Comparison of ENCODE assay signal across 8 cellular contexts in the genomic region with DNA sequence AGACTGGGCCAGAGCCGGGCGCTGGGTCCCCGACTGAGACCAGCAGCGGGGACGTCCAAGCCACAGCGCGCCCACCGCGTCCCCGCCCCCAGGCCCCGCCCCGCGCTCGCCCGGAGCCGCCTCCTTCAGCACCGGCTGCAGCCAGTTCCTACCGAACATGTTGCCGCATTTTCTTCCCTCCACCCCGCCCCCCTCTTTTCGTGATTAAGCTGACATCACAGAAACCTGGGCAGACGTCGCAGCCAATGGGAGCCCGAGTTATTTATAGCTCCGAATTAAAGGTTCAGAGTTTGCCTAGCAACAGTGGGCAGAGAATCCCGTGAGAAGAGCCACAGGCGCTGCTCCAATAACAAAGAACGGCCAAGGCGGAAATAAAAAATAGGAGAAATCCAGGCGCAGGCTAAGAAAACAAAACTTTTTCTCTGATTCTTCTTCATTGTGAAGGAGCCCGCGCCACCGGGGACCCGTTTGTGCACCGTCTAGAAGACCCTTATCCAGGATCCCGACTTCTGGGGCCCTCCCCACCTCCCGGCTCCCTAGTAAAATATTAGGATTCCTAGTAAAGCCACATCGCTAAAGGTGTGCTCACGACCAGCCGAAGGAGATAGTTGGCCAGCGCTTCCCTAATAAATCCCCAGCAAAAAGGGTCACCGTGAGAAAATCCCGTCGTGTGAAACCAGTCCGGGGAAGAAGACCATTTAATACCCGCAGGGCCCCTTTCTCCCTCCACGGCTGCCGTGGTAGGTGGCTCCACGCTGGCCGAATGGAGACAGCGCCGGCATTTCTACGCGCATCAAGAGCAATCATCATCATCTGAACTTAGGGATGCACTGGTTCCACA.
DNase-seq lines count a peak whose midpoint lies in the region; ATAC-seq and TF ChIP-seq lines count a peak whose summit lies in the region.

No MANE protein-coding gene starts in this region.

- H3K27me3 ChIP-seq in BJ (ENCODE audit: control insufficient read depth, insufficient read depth, low read length) (no peaks in the 10 kb centered on the region), IMR-90 (ENCODE audit: control insufficient read depth, insufficient read depth, low read length) (no peaks in the 10 kb centered on the region), OCI-LY1 (ENCODE audit: insufficient read depth, low read length) (no peaks in the 10 kb centered on the region), endodermal cell (ENCODE audit: control insufficient read depth, insufficient read depth, low read length, poor library complexity, severe bottlenecking) (no peaks in the 10 kb centered on the region)

- BruUV-seq in IMR-90 (replicated peaks; lab: Mats Ljungman, UMichigan) = no TSS peak

- peak overlapping the region; percentile 70 for H3K14ac ChIP-seq in IMR-90 (replicated peaks; ENCODE audit: low read depth, low read length)

- no peak for TF ChIP-seq RAD21 in IMR-90 (IDR thresholded peaks at IDR 0.05; ENCODE audit: low read length)

- no peaks in the 10 kb centered on the region for H3K79me2 ChIP-seq in OCI-LY1 (ENCODE audit: insufficient read depth, low read length)

- H3K4ac ChIP-seq in IMR-90 (ENCODE audit: low read depth, low read length) = peak overlapping the region; percentile 67

- H4K91ac ChIP-seq in IMR-90 (ENCODE audit: insufficient read depth, low read depth, low read length) = peak overlapping the region; percentile 67; the same call in 1 of the 2 replicates

- ATAC-seq in GM19467 (IDR thresholded peaks at IDR 0.05; ENCODE audit: unreplicated experiment) = peak; percentile 62
- peak; percentile 64 for ATAC-seq in IMR-90 (ENCODE audit: low read depth)
- ATAC-seq in memory B cell (ENCODE audit: low read depth) = peak; percentile 86

- H3F3A ChIP-seq in OCI-LY1 (ENCODE audit: insufficient read depth, low read length) = no peaks in the 10 kb centered on the region

- H3K27me3 Mint-ChIP-seq in endodermal cell (ENCODE audit: insufficient read depth) = no peaks in the 10 kb centered on the region
- no peaks in the 10 kb centered on the region for H3K27me3 Mint-ChIP-seq in memory B cell

- H3K27ac ChIP-seq in IMR-90 (ENCODE audit: insufficient read depth, low read length) (peak overlapping the region; percentile 74), OCI-LY1 (ENCODE audit: low read depth, low read length, poor library complexity, severe bottlenecking) (peak overlapping the region; percentile 72), endodermal cell (ENCODE audit: low read depth, low read length) (peak overlapping the region; percentile 99)

- peak overlapping the region; percentile 83 for H3K23ac ChIP-seq in IMR-90 (ENCODE audit: low read depth, low read length)

- CTCF ChIA-PET in BJ (lab: Yijun Ruan, JAX) (interaction anchor here (0.6 to 8.0 kb wide), 7 partner anchors 11 to 528 kb away, joined by 3 to 48 read pairs (median 3); no protein-coding TSS in a partner anchor), IMR-90 (lab: Yijun Ruan, JAX) (interaction anchor here (0.5 to 3.1 kb wide), 4 partner anchors 88 to 527 kb away, joined by 3 to 11 read pairs (median 3); no protein-coding TSS in a partner anchor)

- peak overlapping the region; percentile 47 for H2AK5ac ChIP-seq in IMR-90 (ENCODE audit: low read depth, low read length)

- peak overlapping the region; percentile 98 for H3K27ac Mint-ChIP-seq in endodermal cell
- H3K27ac Mint-ChIP-seq in memory B cell = peak overlapping the region; percentile 85

- H3K79me1 ChIP-seq in IMR-90 (ENCODE audit: low read depth in 1 of 2, low read length in 2 of 2) = peaks cover 8 to 45% of the 10 kb centered on the region in 2 experiments; a peak in 3 of 4 replicates

- H3K18ac ChIP-seq in IMR-90 (ENCODE audit: low read depth, low read length) = peak overlapping the region; percentile 82

- intact Hi-C loops in IMR-90 (cut with micrococcal nuclease) = loop anchor here (5.0 kb wide), 2 partner anchors 128 to 313 kb away; no protein-coding TSS in a partner anchor

- peak; percentile 89 for TF ChIP-seq POLR2A in IMR-90 (IDR thresholded peaks at IDR 0.05; ENCODE audit: low read depth, low read length)

- peak; percentile 87 for DNase-seq in BJ (ENCODE audit: low read depth)
- DNase-seq in IMR-90 = peak; percentile 98
- DNase-seq in activated CD8-positive, alpha-beta memory T cell treated with anti-CD3 and anti-CD28 coated beads, Interleukin-2, amount 50 U/mL, for 48 hours = peak; percentile 87
- peak; percentile 99 for DNase-seq in endodermal cell
- peak; percentile 57 to 66 for DNase-seq in memory B cell (ENCODE audit: low spot score in 2 of 2)
- DNase-seq in stimulated activated CD4-positive, alpha-beta T cell treated with anti-CD3 and anti-CD28 coated beads, TNF-alpha, amount 100 ng/mL, for 4 hours (ENCODE audit: low read depth in 3 of 3) = peak; percentile 73 to 83 (median 80)

- H4K20me1 ChIP-seq in IMR-90 (ENCODE audit: insufficient read depth, low read length) = peaks cover 15% of the 10 kb centered on the region
- no peaks in the 10 kb centered on the region for H4K20me1 ChIP-seq in OCI-LY1 (ENCODE audit: insufficient read depth, low read length)

- in situ Hi-C loops in IMR-90 (cut with MboI; ENCODE audit: low sequenced_read_pairs) = loop anchor here (5.0 to 10.0 kb wide), 3 partner anchors 201 to 528 kb away; no protein-coding TSS in a partner anchor

- H3K9ac ChIP-seq in IMR-90 (ENCODE audit: low read depth, low read length) (peak overlapping the region; percentile 98), OCI-LY1 (ENCODE audit: low read length) (peak overlapping the region; percentile 66), endodermal cell (ENCODE audit: extremely low read depth, low read length, poor library complexity, severe bottlenecking) (peak overlapping the region; percentile 99)

- H3K56ac ChIP-seq in IMR-90 (ENCODE audit: extremely low read depth, insufficient read depth, low read length) = peak overlapping the region; percentile 95

- POLR2A ChIA-PET in BJ (lab: Charles Lee) (interaction anchor here (0.6 to 1.0 kb wide), 10 partner anchors 29 to 699 kb away, joined by 3 to 27 read pairs (median 12); no protein-coding TSS in a partner anchor), IMR-90 (lab: Charles Lee; ENCODE audit: unreplicated experiment) (interaction anchor here (0.6 to 0.9 kb wide), 12 partner anchors 14 to 607 kb away, joined by 3 to 21 read pairs (median 8); no protein-coding TSS in a partner anchor)

- peak overlapping the region; percentile 9; the same call in 1 of the 3 replicates for H2BK15ac ChIP-seq in IMR-90 (ENCODE audit: low read depth, low read length)

- 0% methylated on average over 12 of the region's 54 CpGs; no CpG with 5 or more reads in 1 of the 2 experiments for WGBS in IMR-90 (ENCODE audit: extremely low coverage in 2 of 2, insufficient read length in 1 of 2), 2 experiments
- 0% methylated on average over 23 to 54 of the region's 54 CpGs for WGBS in endodermal cell (ENCODE audit: insufficient coverage in 1 of 2, insufficient read length in 1 of 2), 2 experiments

- peaks cover 3% of the 10 kb centered on the region; the same call in 1 of the 2 replicates for H3K9me1 ChIP-seq in IMR-90 (ENCODE audit: insufficient read depth, low read length)

- H3K9me2 ChIP-seq in OCI-LY1 (ENCODE audit: low read depth, low read length) = no peaks in the 10 kb centered on the region

- H3K9me3 Mint-ChIP-seq in endodermal cell (no peaks in the 10 kb centered on the region), memory B cell (no peaks in the 10 kb centered on the region)

- H2BK120ac ChIP-seq in IMR-90 (ENCODE audit: low read depth, low read length) = peak overlapping the region; percentile 74

- H3K4me2 ChIP-seq in IMR-90 (ENCODE audit: low read depth, low read length) = peak overlapping the region; percentile 91
- H3K4me2 ChIP-seq in OCI-LY1 (ENCODE audit: low read length) = peak overlapping the region; percentile 76

- no peaks in the 10 kb centered on the region for H3K9me3 ChIP-seq in IMR-90 (ENCODE audit: control insufficient read depth, insufficient read depth, low read length)
- H3K9me3 ChIP-seq in OCI-LY1 (ENCODE audit: low read length) = no peaks in the 10 kb centered on the region
- no peaks in the 10 kb centered on the region for H3K9me3 ChIP-seq in endodermal cell (ENCODE audit: control insufficient read depth, low read length)

- H3K4me3 ChIP-seq in BJ (ENCODE audit: low read depth, low read length) (peak overlapping the region; percentile 72), IMR-90 (ENCODE audit: insufficient read depth, low read depth, low read length) (peak overlapping the region; percentile 77), OCI-LY1 (ENCODE audit: low read depth, low read length, poor library complexity, severe bottlenecking) (peak overlapping the region; percentile 65), endodermal cell (ENCODE audit: low read length) (peak overlapping the region; percentile 99)

- H3K4me3 Mint-ChIP-seq in endodermal cell (peak overlapping the region; percentile 92), memory B cell (peak overlapping the region; percentile 81)

- H3K36me3 ChIP-seq in BJ (ENCODE audit: control insufficient read depth, insufficient read depth, low read length) = peaks cover 8% of the 10 kb centered on the region
- peaks cover 12% of the 10 kb centered on the region for H3K36me3 ChIP-seq in IMR-90 (ENCODE audit: control insufficient read depth, insufficient read depth, low read length)
- H3K36me3 ChIP-seq in OCI-LY1 (ENCODE audit: insufficient read depth, low read length) = peaks cover 16% of the 10 kb centered on the region
- H3K36me3 ChIP-seq in endodermal cell (ENCODE audit: control insufficient read depth, insufficient read depth, low read length) = peaks cover 25% of the 10 kb centered on the region

- peak overlapping the region; percentile 59 for H2BK5ac ChIP-seq in IMR-90 (ENCODE audit: low read depth, low read length, poor library complexity, severe bottlenecking)

- TF ChIP-seq CTCF in BJ (IDR thresholded peaks at IDR 0.05; ENCODE audit: insufficient read depth, low read depth, low read length) = no peak
- 0 out of 2 replicates have a peak, but pooled peaks have one; percentile 1 for TF ChIP-seq CTCF in IMR-90 (conservative IDR thresholded peaks at IDR 0.05; ENCODE audit: low read depth, low read length)
- TF ChIP-seq CTCF in OCI-LY1 (IDR thresholded peaks at IDR 0.05; ENCODE audit: low read length) = no peak
- no peak for TF ChIP-seq CTCF in endodermal cell (conservative IDR thresholded peaks at IDR 0.05)

- H4K5ac ChIP-seq in IMR-90 (ENCODE audit: low read depth, low read length) = peak overlapping the region; percentile 73

- H3K4me1 ChIP-seq in IMR-90 (ENCODE audit: control insufficient read depth, insufficient read depth, low read length) (peaks cover 8% of the 10 kb centered on the region; the same call in 1 of the 2 replicates), OCI-LY1 (ENCODE audit: insufficient read depth, low read length, severe bottlenecking) (peaks cover 23% of the 10 kb centered on the region), endodermal cell (ENCODE audit: control insufficient read depth, insufficient read depth, low read length) (peaks cover 7% of the 10 kb centered on the region)

- dilution Hi-C loops in IMR-90 (cut with HindIII; ENCODE audit: low sequenced_read_pairs, unreplicated experiment) = no loop called here

- peaks cover 44% of the 10 kb centered on the region for H3K4me1 Mint-ChIP-seq in endodermal cell
- peaks cover 9% of the 10 kb centered on the region for H3K4me1 Mint-ChIP-seq in memory B cell

- peak overlapping the region; percentile 83 for H2AFZ ChIP-seq in IMR-90 (replicated peaks; ENCODE audit: low read length, poor library complexity)
- no peak overlapping the region for H2AFZ ChIP-seq in OCI-LY1 (ENCODE audit: low read length)

- peak overlapping the region; percentile 57 to 83; a peak in 3 of 4 replicates for H4K8ac ChIP-seq in IMR-90 (ENCODE audit: low read depth in 2 of 2, low read length in 2 of 2)

- peak overlapping the region; percentile 73 for H2AK9ac ChIP-seq in IMR-90 (replicated peaks; ENCODE audit: low read depth, low read length, poor library complexity)

- peaks cover 23% of the 10 kb centered on the region for H3K36me3 Mint-ChIP-seq in endodermal cell (ENCODE audit: low read depth)
- peaks cover 6% of the 10 kb centered on the region for H3K36me3 Mint-ChIP-seq in memory B cell

- H2BK20ac ChIP-seq in IMR-90 (ENCODE audit: low read depth, low read length) = no peak overlapping the region

Comparison
In these comparisons a context has a peak if more than half of its experiments do, and no peak if none do; other contexts are left out.
1. Peak in every context shown above with its lines: DNase-seq, ATAC-seq, H3K4me3 ChIP-seq and H3K27ac ChIP-seq.